21 cellular contexts compared by ENCODE assay signal in the genomic region with DNA sequence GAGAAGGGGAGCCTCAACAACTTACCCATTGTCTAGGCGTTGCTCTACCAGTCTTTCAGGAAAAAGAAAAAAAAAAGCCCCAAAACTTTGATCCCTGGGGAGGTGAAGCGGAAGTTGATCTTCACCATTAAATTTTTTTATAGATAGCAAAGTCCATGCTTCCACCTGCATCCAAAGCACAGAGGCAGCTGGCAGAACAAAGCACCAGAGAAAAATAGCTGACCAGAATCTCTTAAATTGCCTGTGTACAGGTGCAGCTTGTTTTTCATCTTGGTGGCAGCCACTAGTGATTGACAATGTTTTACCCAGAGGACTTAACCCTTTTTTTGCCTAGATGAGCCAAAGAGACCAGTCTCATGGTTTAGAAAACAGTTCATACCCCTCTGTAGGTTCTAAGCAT.
DNase-seq lines count a peak whose midpoint lies in the region; ATAC-seq and TF ChIP-seq lines count a peak whose summit lies in the region.
"Had no signal": no experiment of that assay in that cellular context is flagged by ENCODE, and none has a peak within 500 bp of the region (broad histone marks: within the 10 kb centered on the region; RNA-seq: fewer than 3 reads in every experiment).

No MANE protein-coding gene starts in this region.

- H3K9me3 Mint-ChIP-seq in GM23338 (peaks cover 3% of the 10 kb centered on the region; the same call in 1 of the 3 replicates), natural killer cell (no peaks in the 10 kb centered on the region)
- H3K9me3 Mint-ChIP-seq: activated B cell treated with CpG ODN at 0.5 μM for 24 hours; activated T-helper 2 cell treated with anti-CD3 and anti-CD28 coated beads, Interferon-gamma antibody, Interleukin-2, Interleukin-4, amounts not matched to agents 10 μg/mL and 5 μg/mL and 100 μg/mL, durations not matched to agents 14 hours and 24 hours and 36 hours; central memory CD8-positive, alpha-beta T cell; neural progenitor cell; T-helper 1 cell treated with Interleukin-12 subunit alpha and Interleukin-12 subunit beta and Interleukin-4 antibody, amounts not matched to agents 30 μg/mL and 1 μg/mL, for 36 hours had no signal

- POLR2A ChIA-PET in SK-N-SH (lab: Yijun Ruan, JAX): no interaction called here

- ATAC-seq in GM23338 (no peak), natural killer cell (no peak), GM19463 (IDR thresholded peaks at IDR 0.05; ENCODE audit: unreplicated experiment) (no peak)

- H3K4me1 Mint-ChIP-seq in GM23338 (peaks cover 44% of the 10 kb centered on the region), natural killer cell (no peaks in the 10 kb centered on the region)
- H3K4me1 Mint-ChIP-seq: central memory CD8-positive, alpha-beta T cell had no signal

- H3K9me3 ChIP-seq in BLaER1 treated with 17β-estradiol and CSF1 and Interleukin-3, amounts not matched to agents 10 nM and 100 nM (replicated peaks in 1 of 11): peaks cover 0 to 19% (median 5%) of the 10 kb centered on the region in 11 experiments; a peak in 8 of 22 replicates
- no peaks in the 10 kb centered on the region for H3K9me3 ChIP-seq in smooth muscle cell (replicated peaks; ENCODE audit: low read depth)
- H3K9me3 ChIP-seq in SK-N-SH: no peaks in the 10 kb centered on the region
- H3K9me3 ChIP-seq: adrenal gland, right atrium auricular region, vagina had no signal

- H3F3A ChIP-seq in GM23338 (replicated peaks; ENCODE audit: low read depth) (peaks cover 18% of the 10 kb centered on the region), smooth muscle cell (ENCODE audit: low read depth) (no peaks in the 10 kb centered on the region), SK-N-SH (replicated peaks; ENCODE audit: insufficient read depth) (no peaks in the 10 kb centered on the region)

- peak overlapping the region; percentile 29 to 83 (median 77); a peak in 21 of 22 replicates for H3K4me2 ChIP-seq in BLaER1 treated with 17β-estradiol and CSF1 and Interleukin-3, amounts not matched to agents 10 nM and 100 nM
- H3K4me2 ChIP-seq in GM23338 (no peak overlapping the region), smooth muscle cell (no peak overlapping the region), SK-N-SH (no peak overlapping the region)
- H3K4me2 ChIP-seq: neural progenitor cell had no signal

- CTCF ChIA-PET in SK-N-SH (lab: Yijun Ruan, JAX): no interaction called here

- intact Hi-C loops in natural killer cell (cut with micrococcal nuclease): no loop called here

- TF ChIP-seq EP300 in SK-N-SH (IDR thresholded peaks at IDR 0.05; ENCODE audit: borderline replicate concordance in 1 of 2, low read depth in 1 of 2, low read length in 1 of 2): no peak

- peak overlapping the region; percentile 44 for H2AFZ ChIP-seq in GM23338
- no peak overlapping the region for H2AFZ ChIP-seq in smooth muscle cell (ENCODE audit: low read depth)
- no peak overlapping the region for H2AFZ ChIP-seq in SK-N-SH (ENCODE audit: low read depth)
- H2AFZ ChIP-seq: neural progenitor cell had no signal

- H3K27me3 ChIP-seq in BLaER1 treated with 17β-estradiol and CSF1 and Interleukin-3, amounts not matched to agents 10 nM and 100 nM: no peaks in the 10 kb centered on the region
- H3K27me3 ChIP-seq in GM23338 (ENCODE audit: insufficient read depth) (no peaks in the 10 kb centered on the region), smooth muscle cell (ENCODE audit: low read depth) (peaks cover 10% of the 10 kb centered on the region), SK-N-SH (ENCODE audit: insufficient read depth) (no peaks in the 10 kb centered on the region)
- H3K27me3 ChIP-seq: adrenal gland, neural progenitor cell, right atrium auricular region, vagina had no signal

- TF ChIP-seq RAD21 in SK-N-SH (IDR thresholded peaks at IDR 0.05; ENCODE audit: low read length): no peak

- H3K9ac ChIP-seq in BLaER1 treated with 17β-estradiol and CSF1 and Interleukin-3, amounts not matched to agents 10 nM and 100 nM: peak overlapping the region in 4 of 11 experiments; percentile 16 to 52 (median 32); a peak in 3 of 22 replicates
- H3K9ac ChIP-seq in smooth muscle cell (ENCODE audit: low read depth) (no peak overlapping the region), SK-N-SH (no peak overlapping the region)
- H3K9ac ChIP-seq: neural progenitor cell had no signal

- DNase-seq in GM23338 (ENCODE audit: low spot score) (no peak), NCI-H187 treated with DMSO at 0.1 percent for 48 hours (lab: John Stamatoyannopoulos, UW) (peak; percentile 75), SHP77 (lab: John Stamatoyannopoulos, UW) (peak; percentile 61 to 64), natural killer cell (no peak), smooth muscle cell (lab: John Stamatoyannopoulos, UW; ENCODE audit: unreplicated experiment) (no peak), SK-N-SH (no peak)
- DNase-seq: activated B cell treated with CpG ODN at 0.5 μM for 24 hours; adrenal gland; effector memory CD4-positive, alpha-beta T cell; H7; islet precursor cell; mesenchymal stem cell; NCI-H524 treated with DMSO at 0.1 percent for 48 hours had no signal

- peak overlapping the region in 3 of 10 experiments; percentile 5 to 30 (median 30); a peak in 3 of 20 replicates for H3K4me3 ChIP-seq in BLaER1 treated with 17β-estradiol and CSF1 and Interleukin-3, amounts not matched to agents 10 nM and 100 nM
- no peak overlapping the region for H3K4me3 ChIP-seq in GM23338
- H3K4me3 ChIP-seq in smooth muscle cell: no peak overlapping the region
- H3K4me3 ChIP-seq in SK-N-SH (ENCODE audit: low read depth in 2 of 2, low read length in 1 of 2): no peak overlapping the region
- H3K4me3 ChIP-seq: adrenal gland, neural progenitor cell, right atrium auricular region, vagina had no signal

- no peak for TF ChIP-seq CTCF in GM23338 (conservative IDR thresholded peaks at IDR 0.05; ENCODE audit: low read depth in 2 of 2)
- no peak for TF ChIP-seq CTCF in natural killer cell (IDR thresholded peaks at IDR 0.05)
- TF ChIP-seq CTCF in smooth muscle cell (IDR thresholded peaks at IDR 0.05; ENCODE audit: borderline replicate concordance, insufficient read depth, poor library complexity, severe bottlenecking): no peak
- no peak for TF ChIP-seq CTCF in SK-N-SH (IDR thresholded peaks at IDR 0.05)

- no peak overlapping the region for H3K27ac Mint-ChIP-seq in GM23338
- H3K27ac Mint-ChIP-seq in natural killer cell: no peak overlapping the region
- H3K27ac Mint-ChIP-seq: activated B cell treated with CpG ODN at 0.5 μM for 24 hours; activated T-helper 2 cell treated with anti-CD3 and anti-CD28 coated beads, Interferon-gamma antibody, Interleukin-2, Interleukin-4, amounts not matched to agents 10 μg/mL and 5 μg/mL and 100 μg/mL, durations not matched to agents 14 hours and 24 hours and 36 hours; neural progenitor cell; T-helper 1 cell treated with Interleukin-12 subunit alpha and Interleukin-12 subunit beta and Interleukin-4 antibody, amounts not matched to agents 30 μg/mL and 1 μg/mL, for 36 hours had no signal

- H3K36me3 Mint-ChIP-seq in GM23338 (ENCODE audit: low read depth) (no peaks in the 10 kb centered on the region; the same call in 2 of the 3 replicates), natural killer cell (no peaks in the 10 kb centered on the region)
- H3K36me3 Mint-ChIP-seq: neural progenitor cell had no signal

- H3K4me1 ChIP-seq in BLaER1 treated with 17β-estradiol and CSF1 and Interleukin-3, amounts not matched to agents 10 nM and 100 nM: peaks cover 24 to 80% (median 65%) of the 10 kb centered on the region in 10 experiments
- H3K4me1 ChIP-seq in GM23338 (ENCODE audit: insufficient read depth) (peaks cover 27% of the 10 kb centered on the region), smooth muscle cell (ENCODE audit: low read depth) (no peaks in the 10 kb centered on the region), SK-N-SH (ENCODE audit: control insufficient read depth in 1 of 2, insufficient read depth in 2 of 2, low read depth in 1 of 2, low read length in 1 of 2) (no peaks in the 10 kb centered on the region)
- H3K4me1 ChIP-seq: adrenal gland, right atrium auricular region, vagina had no signal

- no peaks in the 10 kb centered on the region for H4K20me1 ChIP-seq in BLaER1 treated with 17β-estradiol and CSF1 and Interleukin-3, amounts not matched to agents 10 nM and 100 nM
- H4K20me1 ChIP-seq in GM23338 (replicated peaks; ENCODE audit: insufficient read depth) (no peaks in the 10 kb centered on the region), smooth muscle cell (ENCODE audit: low read depth) (no peaks in the 10 kb centered on the region), SK-N-SH (ENCODE audit: insufficient read depth) (no peaks in the 10 kb centered on the region)

- H3K79me2 ChIP-seq in GM23338 (replicated peaks; ENCODE audit: insufficient read depth) (no peaks in the 10 kb centered on the region), smooth muscle cell (ENCODE audit: low read depth) (no peaks in the 10 kb centered on the region), SK-N-SH (ENCODE audit: insufficient read depth) (no peaks in the 10 kb centered on the region)

- peaks cover 9% of the 10 kb centered on the region for H3K9me2 ChIP-seq in GM23338 (ENCODE audit: insufficient read depth)
- no peaks in the 10 kb centered on the region for H3K9me2 ChIP-seq in SK-N-SH

- H3K4me3 Mint-ChIP-seq in GM23338 (no peak overlapping the region), natural killer cell (no peak overlapping the region)
- H3K4me3 Mint-ChIP-seq: activated B cell treated with CpG ODN at 0.5 μM for 24 hours; central memory CD8-positive, alpha-beta T cell; neural progenitor cell; T-helper 1 cell treated with Interleukin-12 subunit alpha and Interleukin-12 subunit beta and Interleukin-4 antibody, amounts not matched to agents 30 μg/mL and 1 μg/mL, for 36 hours had no signal

- 94% methylated on average over 2 of the region's 2 CpGs for WGBS in smooth muscle cell (ENCODE audit: low lambda C conversion rate)
- WGBS in SK-N-SH (ENCODE audit: low lambda C conversion rate): 83% methylated on average over 2 of the region's 2 CpGs

- peak overlapping the region in 6 of 11 experiments; percentile 27 to 65 (median 54); a peak in 11 of 22 replicates for H3K27ac ChIP-seq in BLaER1 treated with 17β-estradiol and CSF1 and Interleukin-3, amounts not matched to agents 10 nM and 100 nM
- no peak overlapping the region for H3K27ac ChIP-seq in GM23338 (ENCODE audit: low read depth)
- no peak overlapping the region for H3K27ac ChIP-seq in smooth muscle cell (ENCODE audit: low read depth)
- H3K27ac ChIP-seq in SK-N-SH (ENCODE audit: low read depth in 2 of 2, low read length in 1 of 2): no peak overlapping the region
- H3K27ac ChIP-seq: adrenal gland, neural progenitor cell, right atrium auricular region, vagina had no signal

- no peaks in the 10 kb centered on the region for H3K36me3 ChIP-seq in BLaER1 treated with 17β-estradiol and CSF1 and Interleukin-3, amounts not matched to agents 10 nM and 100 nM
- no peaks in the 10 kb centered on the region for H3K36me3 ChIP-seq in GM23338 (ENCODE audit: insufficient read depth)
- no peaks in the 10 kb centered on the region for H3K36me3 ChIP-seq in smooth muscle cell (ENCODE audit: low read depth)
- H3K36me3 ChIP-seq in SK-N-SH (replicated peaks in 1 of 2; ENCODE audit: control insufficient read depth in 1 of 2, insufficient read depth in 2 of 2, low read length in 1 of 2): no peaks in the 10 kb centered on the region
- H3K36me3 ChIP-seq: adrenal gland, neural progenitor cell, right atrium auricular region, vagina had no signal

- H3K27me3 Mint-ChIP-seq in GM23338 (ENCODE audit: insufficient read depth, low read depth, poor library complexity): peaks cover 8% of the 10 kb centered on the region
- peaks cover 0 to 2% of the 10 kb centered on the region in 2 donors for H3K27me3 Mint-ChIP-seq in natural killer cell (ENCODE audit: low read depth in 2 of 2)
- H3K27me3 Mint-ChIP-seq: activated B cell treated with CpG ODN at 0.5 μM for 24 hours; central memory CD8-positive, alpha-beta T cell had no signal

Comparison
In these comparisons a context has a peak if more than half of its experiments do, and no peak if none do; other contexts are left out.
1. H3K27ac ChIP-seq: peak in BLaER1 treated with 17β-estradiol and CSF1 and Interleukin-3, amounts not matched to agents 10 nM and 100 nM (6 of 11); none in GM23338 (single experiment), smooth muscle cell (single experiment) and SK-N-SH (0 of 2).
2. H3K4me2 ChIP-seq: peak in BLaER1 treated with 17β-estradiol and CSF1 and Interleukin-3, amounts not matched to agents 10 nM and 100 nM (11 of 11); none in GM23338 (single experiment), smooth muscle cell (single experiment) and SK-N-SH (single experiment).
3. DNase-seq: peak in NCI-H187 treated with DMSO at 0.1 percent for 48 hours (single experiment) and SHP77 (2 of 2); none in GM23338 (single experiment), natural killer cell (single experiment), smooth muscle cell (single experiment) and SK-N-SH (single experiment).